Comparison of ENCODE assay signal across 13 cellular contexts in genomic region chr12:93156091-93156490, GRCh38.
A peak's percentile ranks its signal among the peaks of the same experiment; 100 is the strongest.
DNase-seq lines count a peak whose midpoint lies in the region; ATAC-seq and TF ChIP-seq lines count a peak whose summit lies in the region.
"Had no signal": no experiment of that assay in that cellular context is flagged by ENCODE, and none has a peak within 500 bp of the region (broad histone marks: within the 10 kb centered on the region; RNA-seq: fewer than 3 reads in every experiment).

No MANE protein-coding gene starts in this region.

- no TSS peak for BruUV-seq in mammary epithelial cell (replicated peaks; lab: Mats Ljungman, UMichigan)

- peak; percentile 91 for DNase-seq in DMS153 (lab: John Stamatoyannopoulos, UW)
- DNase-seq in NCI-H2081 treated with DMSO at 0.1 percent for 48 hours (lab: John Stamatoyannopoulos, UW), result peak; percentile 90
- no peak for DNase-seq in mammary epithelial cell
- no peak for DNase-seq in NCI-H187 (lab: John Stamatoyannopoulos, UW)
- no peak for DNase-seq in H7
- no peak for DNase-seq in tibial nerve (ENCODE audit: low spot score in 2 of 2)
- DNase-seq: activated CD4-positive, alpha-beta T cell treated with anti-CD3 and anti-CD28 coated beads for 48 hours; BE2C; KG1; NCI-H526 treated with DMSO at 0.1 percent for 48 hours; stimulated activated CD4-positive, alpha-beta T cell treated with anti-CD3 and anti-CD28 coated beads, Interleukin-1b, Interleukin-23, amount 100 ng/mL, for 48 hours had no signal

- no peak overlapping the region for H3K9ac ChIP-seq in mammary epithelial cell (ENCODE audit: insufficient read depth, low read length)
- peak overlapping the region in 1 of 2 donors; percentile 5 for H3K9ac ChIP-seq in mucosa of rectum (ENCODE audit: low read depth in 1 of 2, low read length in 2 of 2)

- H3K27ac ChIP-seq in mammary epithelial cell (ENCODE audit: insufficient read depth, low read depth, low read length) (no peak overlapping the region), mucosa of rectum (ENCODE audit: low read depth in 2 of 2, low read length in 2 of 2) (peak overlapping the region; percentile 15 to 50), tibial nerve (no peak overlapping the region)

- H3K4me3 ChIP-seq in mammary epithelial cell (replicated peaks in 1 of 3; ENCODE audit: insufficient read depth in 1 of 3, low read depth in 2 of 3, low read length in 3 of 3), result no peak overlapping the region
- peak overlapping the region; percentile 15 to 29 for H3K4me3 ChIP-seq in mucosa of rectum (ENCODE audit: low read length in 2 of 2)
- no peak overlapping the region for H3K4me3 ChIP-seq in H7 (ENCODE audit: insufficient read depth, low read depth, low read length)
- no peak overlapping the region for H3K4me3 ChIP-seq in tibial nerve

- H3K27me3 ChIP-seq in mammary epithelial cell (ENCODE audit: insufficient read depth, low read length) (no peaks in the 10 kb centered on the region), mucosa of rectum (ENCODE audit: control insufficient read depth in 2 of 2, insufficient read depth in 2 of 2, low read length in 2 of 2) (no peaks in the 10 kb centered on the region), H7 (ENCODE audit: control insufficient read depth, insufficient read depth, low read length) (no peaks in the 10 kb centered on the region), tibial nerve (no peaks in the 10 kb centered on the region)
- H3K27me3 ChIP-seq: BE2C had no signal

- no peak for TF ChIP-seq CTCF in mammary epithelial cell (conservative IDR thresholded peaks at IDR 0.05 in 1 of 2, IDR thresholded peaks at IDR 0.05 in 1 of 2; ENCODE audit: extremely low read depth in 1 of 2, insufficient read depth in 1 of 2, low read depth in 1 of 2, low read length in 2 of 2)
- TF ChIP-seq CTCF in tibial nerve (IDR thresholded peaks at IDR 0.05), result no peak

- H3K36me3 ChIP-seq in mammary epithelial cell (ENCODE audit: insufficient read depth, low read length) (no peaks in the 10 kb centered on the region), mucosa of rectum (ENCODE audit: control insufficient read depth in 2 of 2, insufficient read depth in 2 of 2, low read length in 2 of 2) (no peaks in the 10 kb centered on the region), H7 (replicated peaks; ENCODE audit: control insufficient read depth, insufficient read depth, low read length) (no peaks in the 10 kb centered on the region), tibial nerve (no peaks in the 10 kb centered on the region)
- H3K36me3 ChIP-seq: BE2C had no signal

- no peak overlapping the region for H3K4me2 ChIP-seq in mammary epithelial cell (ENCODE audit: insufficient read depth, low read depth, low read length)

- in situ Hi-C loops in mammary epithelial cell (cut with MboI; ENCODE audit: low sequenced_read_pairs in 2 of 2), result no loop called here

- H3K9me3 ChIP-seq in mammary epithelial cell (replicated peaks; ENCODE audit: insufficient read depth, low read length) (peaks cover 5% of the 10 kb centered on the region), mucosa of rectum (ENCODE audit: control insufficient read depth in 2 of 2, low read length in 2 of 2) (no peaks in the 10 kb centered on the region), tibial nerve (peaks cover 0 to 4% (median 0%) of the 10 kb centered on the region in 4 donors)
- H3K9me3 ChIP-seq: BE2C had no signal

- no peak for ATAC-seq in GM21825 (IDR thresholded peaks at IDR 0.05; ENCODE audit: unreplicated experiment)

- CTCF ChIA-PET in mammary epithelial cell (lab: Charles Lee; ENCODE audit: low non-redundant PET), result no interaction called here

- WGBS in mammary epithelial cell (ENCODE audit: low coverage, missing lambda C conversion rate), result 52% methylated on average over 5 of the region's 5 CpGs
- 51 to 56% methylated on average over 5 of the region's 5 CpGs for WGBS in tibial nerve, 2 donors

- dilution Hi-C loops in mammary epithelial cell (cut with HindIII; ENCODE audit: low sequenced_read_pairs), result loop anchor here (5.0 kb wide), 1 partner anchor 61 kb away; no protein-coding TSS in a partner anchor

- TF ChIP-seq POLR2A in tibial nerve (IDR thresholded peaks at IDR 0.05), result no peak

- H3K4me1 ChIP-seq in mammary epithelial cell (ENCODE audit: insufficient read depth, low read length) (no peaks in the 10 kb centered on the region), mucosa of rectum (ENCODE audit: control insufficient read depth in 2 of 2, insufficient read depth in 2 of 2, low read length in 2 of 2) (peaks cover 13 to 25% of the 10 kb centered on the region in 2 donors), tibial nerve (no peaks in the 10 kb centered on the region)
- H3K4me1 ChIP-seq: BE2C had no signal

- intact Hi-C loops in mammary epithelial cell (cut with micrococcal nuclease), result no loop called here

- no peak for TF ChIP-seq EP300 in tibial nerve (IDR thresholded peaks at IDR 0.05)

- H3K79me2 ChIP-seq in mammary epithelial cell (ENCODE audit: insufficient read depth, low read length), result no peaks in the 10 kb centered on the region

- H2AFZ ChIP-seq in mammary epithelial cell (ENCODE audit: low read depth, low read length), result peak overlapping the region; percentile 7

- H4K20me1 ChIP-seq in mammary epithelial cell (ENCODE audit: insufficient read depth, low read length), result no peaks in the 10 kb centered on the region

Comparison
In these comparisons a context has a peak if more than half of its experiments do, and no peak if none do; other contexts are left out.
1. DNase-seq: peak in DMS153 (single experiment) and NCI-H2081 treated with DMSO at 0.1 percent for 48 hours (single experiment); none in mammary epithelial cell (single experiment), NCI-H187 (0 of 2), H7 (single experiment) and tibial nerve (0 of 2).
2. H3K27ac ChIP-seq: peak in mucosa of rectum (2 of 2); none in mammary epithelial cell (single experiment) and tibial nerve (0 of 4).
3. H3K4me3 ChIP-seq: peak in mucosa of rectum (2 of 2); none in mammary epithelial cell (0 of 3), H7 (single experiment) and tibial nerve (0 of 4).